ENCODE assay signal across 26 cellular contexts in the genomic region with DNA sequence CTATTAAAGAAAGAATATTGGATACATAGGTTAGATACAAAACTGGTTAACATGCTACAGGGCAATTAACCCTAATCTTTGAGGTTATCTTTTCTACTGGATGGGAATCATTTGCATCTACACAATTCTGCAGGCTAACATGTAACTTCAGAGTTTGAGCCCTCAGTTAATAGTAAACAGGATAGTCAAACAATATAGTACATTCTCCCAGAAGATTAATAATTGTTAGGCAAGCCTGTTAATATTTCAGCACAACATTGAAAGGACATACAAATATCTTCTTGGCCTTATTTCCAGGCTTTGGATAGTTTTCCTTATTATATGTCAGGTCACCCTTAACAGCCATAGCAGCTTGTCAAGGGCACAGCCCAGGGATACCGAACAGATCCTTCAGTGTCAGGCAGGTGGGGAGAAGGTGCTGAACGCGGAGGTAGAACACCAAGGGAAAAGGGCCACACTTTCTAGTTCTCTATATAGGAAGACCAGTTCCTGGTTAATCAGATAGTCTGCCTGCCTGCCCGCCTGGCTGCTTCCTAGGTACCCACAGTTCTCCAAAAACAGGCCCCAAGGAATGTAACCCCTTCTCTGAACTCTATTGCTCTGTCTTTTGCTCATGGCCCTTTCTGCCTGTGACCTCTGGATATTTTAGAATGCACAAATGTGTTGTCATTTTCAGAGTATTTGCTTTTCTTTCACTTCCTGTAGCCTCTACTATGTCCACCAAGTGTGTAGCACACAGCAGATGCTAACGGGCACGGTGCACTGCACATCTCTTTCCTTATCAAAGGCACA.
DNase-seq lines count a peak whose midpoint lies in the region; FAIRE-seq and TF ChIP-seq lines count a peak whose summit lies in the region.
"Had no signal": no experiment of that assay in that cellular context is flagged by ENCODE, and none has a peak within 500 bp of the region (broad histone marks: within the 10 kb centered on the region; RNA-seq: fewer than 3 reads in every experiment).

No MANE protein-coding gene starts in this region.

- H3K27ac ChIP-seq in layer of hippocampus (ENCODE audit: low read depth, low read length) (peak overlapping the region; percentile 8), parathyroid adenoma (peak overlapping the region; percentile 59)
- H3K27ac ChIP-seq: GM23248, KMS-11, testis had no signal

- FAIRE-seq in GM12892 (lab: Jason Lieb, UNC): peak; percentile 76
- FAIRE-seq: bronchial epithelial cell, keratinocyte had no signal

- H3K9ac ChIP-seq in Loucy (ENCODE audit: low read depth, low read length, poor library complexity, severe bottlenecking) (peak overlapping the region; percentile 20), parathyroid adenoma (no peak overlapping the region)
- H3K9ac ChIP-seq: GM23248, KMS-11 had no signal

- H3K27me3 ChIP-seq in Loucy (ENCODE audit: insufficient read depth, low read length, poor library complexity, severe bottlenecking): no peaks in the 10 kb centered on the region
- no peaks in the 10 kb centered on the region for H3K27me3 ChIP-seq in layer of hippocampus (ENCODE audit: control insufficient read depth, insufficient read depth, low read length)
- H3K27me3 ChIP-seq in parathyroid adenoma (ENCODE audit: control insufficient read depth, insufficient read depth, low read length): no peaks in the 10 kb centered on the region
- H3K27me3 ChIP-seq: testis had no signal

- DNase-seq in GM12892 (ENCODE audit: insufficient read length): no peak
- DNase-seq in NCI-H524 (lab: John Stamatoyannopoulos, UW): no peak
- no peak for DNase-seq in stimulated activated CD4-positive, alpha-beta T cell treated with anti-CD3 and anti-CD28 coated beads, Interleukin-2, amount 100 ng/mL, for 48 hours
- no peak for DNase-seq in glomerular visceral epithelial cell (ENCODE audit: extremely low spot score)
- no peak for DNase-seq in SIG-M5 treated with dmso at 0.1 percent for 504 hours (lab: John Stamatoyannopoulos, UW; ENCODE audit: unreplicated experiment)
- DNase-seq: activated CD4-positive, alpha-beta T cell treated with anti-CD3 and anti-CD28 coated beads for 4 hours; activated naive CD4-positive, alpha-beta T cell treated with anti-CD3 and anti-CD28 coated beads for 36 hours; activated T-cell treated with anti-CD3 and anti-CD28 coated beads, Interleukin-2, amount 50 U/mL, for 24 hours; CD4-positive, CD25-positive, alpha-beta regulatory T cell; EL; GM23248; HFFc6; mammary epithelial cell; NCI-H1048; NCI-H1694 treated with DMSO at 0.1 percent for 48 hours; NCI-H774; retina; stimulated activated CD4-positive, alpha-beta T cell treated with anti-CD3 and anti-CD28 coated beads, Interleukin-4, amount 100 ng/mL, for 24 hours; stimulated activated naive CD4-positive, alpha-beta T cell; testis had no signal

- H2AFZ ChIP-seq in Loucy (ENCODE audit: low read length) (no peak overlapping the region), parathyroid adenoma (peak overlapping the region; percentile 82)
- H2AFZ ChIP-seq: GM23248 had no signal

- H3K4me3 ChIP-seq in Loucy (ENCODE audit: low read length, poor library complexity, severe bottlenecking) (peak overlapping the region; percentile 36), parathyroid adenoma (ENCODE audit: low read depth, low read length) (no peak overlapping the region)
- H3K4me3 ChIP-seq: GM23248, testis had no signal

- H3K4me1 ChIP-seq in Loucy (ENCODE audit: insufficient read depth, low read length, poor library complexity, severe bottlenecking) (peaks cover 40% of the 10 kb centered on the region), parathyroid adenoma (peaks cover 32% of the 10 kb centered on the region)

- no peak for TF ChIP-seq POLR2A in GM12892 (IDR thresholded peaks at IDR 0.05; ENCODE audit: low read depth, low read length)

- no peaks in the 10 kb centered on the region for H4K20me1 ChIP-seq in Loucy (ENCODE audit: insufficient read depth, low read length, poor library complexity, severe bottlenecking)

- H3K9me3 ChIP-seq in Loucy (ENCODE audit: insufficient read depth, low read depth, low read length) (peaks cover 8% of the 10 kb centered on the region), parathyroid adenoma (ENCODE audit: control insufficient read depth, low read length) (no peaks in the 10 kb centered on the region)
- H3K9me3 ChIP-seq: testis had no signal

- H3K4me2 ChIP-seq in Loucy (ENCODE audit: low read depth, low read length, poor library complexity, severe bottlenecking) (peak overlapping the region; percentile 74), parathyroid adenoma (ENCODE audit: low read length) (no peak overlapping the region)
- H3K4me2 ChIP-seq: KMS-11 had no signal

- H3K36me3 ChIP-seq in Loucy (ENCODE audit: insufficient read depth, low read length) (no peaks in the 10 kb centered on the region; the same call in 1 of the 2 replicates), parathyroid adenoma (ENCODE audit: control insufficient read depth, insufficient read depth, low read length) (no peaks in the 10 kb centered on the region)

- TF ChIP-seq CTCF in Loucy (conservative IDR thresholded peaks at IDR 0.05; ENCODE audit: low read length) (no peak), parathyroid adenoma (IDR thresholded peaks at IDR 0.05) (no peak)

- H3K79me2 ChIP-seq in Loucy (ENCODE audit: insufficient read depth, low read length): peaks cover 84% of the 10 kb centered on the region
- H3K79me2 ChIP-seq in parathyroid adenoma: no peaks in the 10 kb centered on the region

- H3K9me2 ChIP-seq in Loucy (replicated peaks; ENCODE audit: low read depth, low read length): no peaks in the 10 kb centered on the region

- no peaks in the 10 kb centered on the region for H3F3A ChIP-seq in Loucy (ENCODE audit: low read depth)
